In genomic region chrX:96112689-96113088, GRCh38 we compare ENCODE assay signal across 19 cellular contexts.
A peak's percentile ranks its signal among the peaks of the same experiment; 100 is the strongest.
DNase-seq lines count a peak whose midpoint lies in the region; ATAC-seq, FAIRE-seq and TF ChIP-seq lines count a peak whose summit lies in the region.
"Had no signal": no experiment of that assay in that cellular context is flagged by ENCODE, and none has a peak within 500 bp of the region (broad histone marks: within the 10 kb centered on the region; RNA-seq: fewer than 3 reads in every experiment).

No MANE protein-coding gene starts in this region.

- H3K79me2 ChIP-seq in astrocyte (ENCODE audit: insufficient read depth, low read length), result no peaks in the 10 kb centered on the region
- H3K79me2 ChIP-seq in Karpas-422 (ENCODE audit: low read length), result no peaks in the 10 kb centered on the region

- FAIRE-seq in astrocyte (lab: Jason Lieb, UNC), result peak; percentile 97
- FAIRE-seq: GM12891, GM18507 had no signal

- no peak overlapping the region for H2AFZ ChIP-seq in astrocyte (ENCODE audit: low read depth, low read length)
- no peak overlapping the region for H2AFZ ChIP-seq in Karpas-422 (ENCODE audit: low read length)
- H2AFZ ChIP-seq: GM23338 had no signal

- H3K27me3 Mint-ChIP-seq in astrocyte (ENCODE audit: low read depth, unreplicated experiment), result no peaks in the 10 kb centered on the region
- H3K27me3 Mint-ChIP-seq in endothelial cell (ENCODE audit: unreplicated experiment), result no peaks in the 10 kb centered on the region
- no peaks in the 10 kb centered on the region for H3K27me3 Mint-ChIP-seq in mesothelial cell of epicardium (ENCODE audit: low read depth)
- H3K27me3 Mint-ChIP-seq in type B pancreatic cell, result no peaks in the 10 kb centered on the region
- H3K27me3 Mint-ChIP-seq in activated naive CD4-positive, alpha-beta T cell treated with anti-CD3 and anti-CD28 coated beads, Interleukin-2, amount 10 ng/mL, durations not matched to agents 7 days and 5 days, result no peaks in the 10 kb centered on the region
- H3K27me3 Mint-ChIP-seq: CD4-positive, alpha-beta memory T cell had no signal

- H3K36me3 Mint-ChIP-seq in astrocyte (ENCODE audit: low read depth, unreplicated experiment), result no peaks in the 10 kb centered on the region
- no peaks in the 10 kb centered on the region for H3K36me3 Mint-ChIP-seq in endothelial cell (ENCODE audit: low read depth, unreplicated experiment)
- no peaks in the 10 kb centered on the region for H3K36me3 Mint-ChIP-seq in mesothelial cell of epicardium
- no peaks in the 10 kb centered on the region for H3K36me3 Mint-ChIP-seq in type B pancreatic cell
- no peaks in the 10 kb centered on the region for H3K36me3 Mint-ChIP-seq in activated naive CD4-positive, alpha-beta T cell treated with anti-CD3 and anti-CD28 coated beads, Interleukin-2, amount 10 ng/mL, durations not matched to agents 7 days and 5 days
- H3K36me3 Mint-ChIP-seq: CD4-positive, alpha-beta memory T cell had no signal

- no peak overlapping the region for H3K4me2 ChIP-seq in astrocyte (ENCODE audit: low read length)
- no peak overlapping the region for H3K4me2 ChIP-seq in Karpas-422 (ENCODE audit: low read depth, low read length, poor library complexity, severe bottlenecking)
- H3K4me2 ChIP-seq: GM23338 had no signal

- no peak overlapping the region for H3K4me3 ChIP-seq in astrocyte (ENCODE audit: insufficient read depth, low read depth, low read length)
- H3K4me3 ChIP-seq in Karpas-422 (ENCODE audit: low read length), result no peak overlapping the region
- H3K4me3 ChIP-seq: GM23338, HAP-1 had no signal

- H3K4me1 ChIP-seq in astrocyte (ENCODE audit: insufficient read depth, low read length) (no peaks in the 10 kb centered on the region), Karpas-422 (ENCODE audit: low read length) (no peaks in the 10 kb centered on the region)
- H3K4me1 ChIP-seq: HAP-1 had no signal

- no peaks in the 10 kb centered on the region for H3K9me3 Mint-ChIP-seq in astrocyte (ENCODE audit: unreplicated experiment)
- H3K9me3 Mint-ChIP-seq in endothelial cell (ENCODE audit: unreplicated experiment), result no peaks in the 10 kb centered on the region
- H3K9me3 Mint-ChIP-seq in mesothelial cell of epicardium, result peaks cover 31% of the 10 kb centered on the region
- no peaks in the 10 kb centered on the region for H3K9me3 Mint-ChIP-seq in type B pancreatic cell
- H3K9me3 Mint-ChIP-seq in activated naive CD4-positive, alpha-beta T cell treated with anti-CD3 and anti-CD28 coated beads, Interleukin-2, amount 10 ng/mL, durations not matched to agents 7 days and 5 days, result no peaks in the 10 kb centered on the region

- H3K27ac Mint-ChIP-seq in astrocyte (ENCODE audit: unreplicated experiment) (no peak overlapping the region), endothelial cell (ENCODE audit: unreplicated experiment) (no peak overlapping the region), mesothelial cell of epicardium (no peak overlapping the region), type B pancreatic cell (no peak overlapping the region)
- no peak overlapping the region for H3K27ac Mint-ChIP-seq in activated naive CD4-positive, alpha-beta T cell treated with anti-CD3 and anti-CD28 coated beads, Interleukin-2, amount 10 ng/mL, durations not matched to agents 7 days and 5 days
- H3K27ac Mint-ChIP-seq: GM23338, HFFc6 had no signal

- H3K27me3 ChIP-seq in astrocyte (ENCODE audit: insufficient read depth, low read length) (no peaks in the 10 kb centered on the region), Karpas-422 (ENCODE audit: low read length) (no peaks in the 10 kb centered on the region)

- TF ChIP-seq CTCF in astrocyte (IDR thresholded peaks at IDR 0.05; ENCODE audit: insufficient read depth, low read depth, low read length) (no peak), endothelial cell (IDR thresholded peaks at IDR 0.05; ENCODE audit: unreplicated experiment) (peak; percentile 19), mesothelial cell of epicardium (IDR thresholded peaks at IDR 0.05; ENCODE audit: unreplicated experiment) (peak; percentile 46), type B pancreatic cell (conservative IDR thresholded peaks at IDR 0.05) (peak; percentile 66)

- no peaks in the 10 kb centered on the region for H3K9me2 ChIP-seq in Karpas-422 (replicated peaks; ENCODE audit: insufficient read depth, low read length)

- CTCF ChIA-PET in activated naive CD4-positive, alpha-beta T cell treated with anti-CD3 and anti-CD28 coated beads, Interleukin-2, amount 10 ng/mL, durations not matched to agents 7 days and 5 days (lab: Charles Lee), result no interaction called here

- H3K4me1 Mint-ChIP-seq in astrocyte (ENCODE audit: low read depth, unreplicated experiment) (no peaks in the 10 kb centered on the region), endothelial cell (ENCODE audit: unreplicated experiment) (no peaks in the 10 kb centered on the region), mesothelial cell of epicardium (no peaks in the 10 kb centered on the region), type B pancreatic cell (ENCODE audit: unreplicated experiment) (no peaks in the 10 kb centered on the region)
- H3K4me1 Mint-ChIP-seq in activated naive CD4-positive, alpha-beta T cell treated with anti-CD3 and anti-CD28 coated beads, Interleukin-2, amount 10 ng/mL, durations not matched to agents 7 days and 5 days, result no peaks in the 10 kb centered on the region
- H3K4me1 Mint-ChIP-seq: CD4-positive, alpha-beta memory T cell; GM23338 had no signal

- H3K9ac ChIP-seq in astrocyte (ENCODE audit: low read length), result no peak overlapping the region
- H3K9ac ChIP-seq in Karpas-422 (ENCODE audit: low read length), result no peak overlapping the region

- H3K36me3 ChIP-seq in astrocyte (ENCODE audit: insufficient read depth, low read length) (no peaks in the 10 kb centered on the region), Karpas-422 (ENCODE audit: insufficient read depth, low read length) (no peaks in the 10 kb centered on the region)
- H3K36me3 ChIP-seq: HAP-1 had no signal

- H3K27ac ChIP-seq in astrocyte (ENCODE audit: low read depth, low read length) (no peak overlapping the region), Karpas-422 (ENCODE audit: low read length) (no peak overlapping the region)

- no peaks in the 10 kb centered on the region for H4K20me1 ChIP-seq in astrocyte (ENCODE audit: insufficient read depth, low read length)
- no peaks in the 10 kb centered on the region for H4K20me1 ChIP-seq in Karpas-422 (ENCODE audit: insufficient read depth, low read depth, low read length)

- H3K4me3 Mint-ChIP-seq in astrocyte (ENCODE audit: unreplicated experiment) (no peak overlapping the region), endothelial cell (ENCODE audit: unreplicated experiment) (no peak overlapping the region), mesothelial cell of epicardium (no peak overlapping the region), type B pancreatic cell (no peak overlapping the region)
- H3K4me3 Mint-ChIP-seq in activated naive CD4-positive, alpha-beta T cell treated with anti-CD3 and anti-CD28 coated beads, Interleukin-2, amount 10 ng/mL, durations not matched to agents 7 days and 5 days, result no peak overlapping the region
- H3K4me3 Mint-ChIP-seq: CD4-positive, alpha-beta memory T cell; GM23338; HFFc6 had no signal

- ATAC-seq in HG02610 (IDR thresholded peaks at IDR 0.05; ENCODE audit: unreplicated experiment), result no peak
- ATAC-seq: GM23338 had no signal

- DNase-seq in astrocyte (ENCODE audit: low read depth), result no peak
- DNase-seq in endothelial cell (ENCODE audit: low spot score), result no peak
- DNase-seq in mesothelial cell of epicardium (ENCODE audit: low spot score in 2 of 2, unreplicated experiment in 2 of 2), result no peak
- no peak for DNase-seq in type B pancreatic cell (ENCODE audit: extremely low spot score, unreplicated experiment)
- DNase-seq in Karpas-422, result no peak
- DNase-seq in activated naive CD4-positive, alpha-beta T cell treated with anti-CD3 and anti-CD28 coated beads, Interleukin-2, amount 10 ng/mL, durations not matched to agents 7 days and 5 days, result no peak
- DNase-seq: C1 segment of cervical spinal cord; Calu3; CD4-positive, alpha-beta memory T cell; COR-L47; DMS53; DMS79 treated with DMSO at 0.1 percent for 48 hours; GF-D8; HFFc6 had no signal

- no peaks in the 10 kb centered on the region for H3K9me3 ChIP-seq in astrocyte (ENCODE audit: insufficient read depth, low read depth, low read length)
- peaks cover 30% of the 10 kb centered on the region for H3K9me3 ChIP-seq in Karpas-422 (ENCODE audit: low read length)
- H3K9me3 ChIP-seq: HAP-1 had no signal
